ENCODE assay signal across 17 cellular contexts in genomic region chrX:21934414-21934813, GRCh38. TPM values are rescaled to one million over a fixed set of nuclear protein-coding genes. Genes with fewer than 3 reads are reported as not detected.
DNase-seq lines count a peak whose midpoint lies in the region; ATAC-seq, FAIRE-seq and TF ChIP-seq lines count a peak whose summit lies in the region.
"Had no signal": no experiment of that assay in that cellular context is flagged by ENCODE, and none has a peak within 500 bp of the region (broad histone marks: within the 10 kb centered on the region; RNA-seq: fewer than 3 reads in every experiment).

No MANE protein-coding gene starts in this region.

- intact Hi-C loops in Panc1 (cut with micrococcal nuclease; ENCODE audit: unreplicated experiment) (no loop called here), prostate gland (cut with DNase I) (no loop called here)

- peak; percentile 40 for DNase-seq in A172 (ENCODE audit: low spot score)
- DNase-seq in GM12891 (ENCODE audit: insufficient read length, low spot score) = no peak
- DNase-seq in Panc1 (ENCODE audit: low read depth, low spot score) = no peak
- peak; percentile 17 for DNase-seq in endodermal cell
- DNase-seq in NCI-H526 (lab: John Stamatoyannopoulos, UW) = no peak
- DNase-seq in retina = no peak
- DNase-seq in prostate gland (ENCODE audit: low spot score) = no peak
- no peak for DNase-seq in mesenteric fat pad (ENCODE audit: low spot score)
- DNase-seq: Calu3; CD4-positive, alpha-beta memory T cell; NCI-H1417 treated with DMSO at 0.1 percent for 48 hours; NCI-H1930; NCI-H69; SJCRH30 had no signal

- H3K27ac ChIP-seq in Panc1 (ENCODE audit: low read length) = peak overlapping the region; percentile 39; the same call in 1 of the 2 replicates
- H3K27ac ChIP-seq in endodermal cell (ENCODE audit: low read depth, low read length) = no peak overlapping the region
- no peak overlapping the region for H3K27ac ChIP-seq in prostate gland
- H3K27ac ChIP-seq: KMS-11, SJCRH30 had no signal

- H3K36me3 Mint-ChIP-seq in endodermal cell (ENCODE audit: low read depth) = no peaks in the 10 kb centered on the region
- H3K36me3 Mint-ChIP-seq: CD4-positive, alpha-beta memory T cell had no signal

- no peak overlapping the region for H3K4me3 Mint-ChIP-seq in endodermal cell
- H3K4me3 Mint-ChIP-seq: CD4-positive, alpha-beta memory T cell had no signal

- no peaks in the 10 kb centered on the region for H3K36me3 ChIP-seq in Panc1 (ENCODE audit: control insufficient read depth, insufficient read depth, low read length)
- no peaks in the 10 kb centered on the region for H3K36me3 ChIP-seq in endodermal cell (ENCODE audit: control insufficient read depth, insufficient read depth, low read length)
- H3K36me3 ChIP-seq in prostate gland = no peaks in the 10 kb centered on the region
- H3K36me3 ChIP-seq: SJCRH30 had no signal

- H3K9me3 Mint-ChIP-seq in endodermal cell = no peaks in the 10 kb centered on the region

- no peak for TF ChIP-seq POLR2A in GM12891 (IDR thresholded peaks at IDR 0.05; ENCODE audit: low read depth, low read length)
- no peak for TF ChIP-seq POLR2A in prostate gland (IDR thresholded peaks at IDR 0.05)

- TF ChIP-seq CTCF in Panc1 (IDR thresholded peaks at IDR 0.05) = no peak
- no peak for TF ChIP-seq CTCF in endodermal cell (conservative IDR thresholded peaks at IDR 0.05)
- TF ChIP-seq CTCF in prostate gland (IDR thresholded peaks at IDR 0.05) = no peak

- H3K27ac Mint-ChIP-seq in endodermal cell = no peak overlapping the region
- H3K27ac Mint-ChIP-seq: CD4-positive, alpha-beta memory T cell had no signal

- H3K4me1 ChIP-seq in Panc1 (ENCODE audit: control insufficient read depth, insufficient read depth, low read length) (peaks cover 5% of the 10 kb centered on the region; the same call in 1 of the 2 replicates), endodermal cell (ENCODE audit: control insufficient read depth, insufficient read depth, low read length) (no peaks in the 10 kb centered on the region), prostate gland (replicated peaks) (no peaks in the 10 kb centered on the region)

- no peak for ATAC-seq in Panc1

- no peak overlapping the region for H3K4me3 ChIP-seq in Panc1 (ENCODE audit: low read depth in 2 of 2, low read length in 2 of 2)
- no peak overlapping the region for H3K4me3 ChIP-seq in endodermal cell (ENCODE audit: low read length)
- H3K4me3 ChIP-seq in prostate gland = no peak overlapping the region
- H3K4me3 ChIP-seq: SJCRH30 had no signal

- H3K27me3 Mint-ChIP-seq in endodermal cell (ENCODE audit: insufficient read depth) = peaks cover 2% of the 10 kb centered on the region
- H3K27me3 Mint-ChIP-seq: CD4-positive, alpha-beta memory T cell had no signal

- H3K9ac ChIP-seq in endodermal cell (ENCODE audit: extremely low read depth, low read length, poor library complexity, severe bottlenecking) = no peak overlapping the region
- H3K9ac ChIP-seq: KMS-11 had no signal

- POLR2A ChIA-PET in Panc1 (lab: Charles Lee) = no interaction called here

- in situ Hi-C loops in Panc1 (cut with HindIII; ENCODE audit: low pct_unique_long_range_greater_than_20kb, low sequenced_read_pairs) = no loop called here

- CTCF ChIA-PET in Panc1 (lab: Charles Lee) = no interaction called here

- H3K9me3 ChIP-seq in Panc1 (ENCODE audit: control insufficient read depth, insufficient read depth, low read depth, low read length) = no peaks in the 10 kb centered on the region
- no peaks in the 10 kb centered on the region for H3K9me3 ChIP-seq in endodermal cell (ENCODE audit: control insufficient read depth, low read length)
- H3K9me3 ChIP-seq in prostate gland = no peaks in the 10 kb centered on the region
- H3K9me3 ChIP-seq: SJCRH30 had no signal

- no peaks in the 10 kb centered on the region for H3K4me1 Mint-ChIP-seq in endodermal cell

- no TSS peak for BruUV-seq in Panc1 (replicated peaks; lab: Mats Ljungman, UMichigan)

- H3K27me3 ChIP-seq in Panc1 (ENCODE audit: control insufficient read depth, insufficient read depth, low read length) (no peaks in the 10 kb centered on the region), endodermal cell (ENCODE audit: control insufficient read depth, insufficient read depth, low read length, poor library complexity, severe bottlenecking) (no peaks in the 10 kb centered on the region), prostate gland (replicated peaks; ENCODE audit: insufficient read depth) (no peaks in the 10 kb centered on the region)
- H3K27me3 ChIP-seq: SJCRH30 had no signal

- peak; percentile 82 for FAIRE-seq in GM12891 (lab: Jason Lieb, UNC)
- FAIRE-seq: A204.1, H1 had no signal

- WGBS in endodermal cell (ENCODE audit: insufficient coverage in 1 of 2, insufficient read length in 1 of 2), 2 experiments = 91% methylated on average over 3 of the region's 3 CpGs; no CpG with 5 or more reads in 1 of the 2 experiments
- WGBS in prostate gland = 90% methylated on average over 3 of the region's 3 CpGs

TF ChIP-seq in GM12891, 5 proteins besides CTCF, POLR2A, EP300 and RAD21:
- TF ChIP-seq PAX5 (IDR thresholded peaks at IDR 0.05; ENCODE audit: insufficient read depth, low read length, severe bottlenecking) = no peak
- no peak for TF ChIP-seq TAF1 (IDR thresholded peaks at IDR 0.05; ENCODE audit: low read depth, low read length)
- no peak for TF ChIP-seq POU2F2 (IDR thresholded peaks at IDR 0.05; ENCODE audit: low read depth, low read length)
- TF ChIP-seq SPI1 (IDR thresholded peaks at IDR 0.05; ENCODE audit: low read depth, low read length) = no peak
- TF ChIP-seq POLR2AphosphoS5 (IDR thresholded peaks at IDR 0.05; ENCODE audit: low read depth, low read length) = no peak

RNA-seq across cellular contexts. Expression of gene SMS, which starts 6.1 kb away (rescaled TPM):
- total RNA-seq in A172 (2014; rRNA removed; shearing (Covaris generic)) = 423 and 528 TPM in 2 replicates
- 86.2 TPM for polyA plus RNA-seq in GM12891 (2012; ENCODE audit: low read depth, missing spikeins)
- total RNA-seq in Panc1 (2021; ENCODE audit: unreplicated experiment) (172 TPM), endodermal cell (100 to 1,000 TPM; 163 to 312 TPM), prostate gland (100 to 1,000 TPM in 1 of 2 donors, 10 to 100 TPM in 1; 57.0 to 116 TPM), mesenteric fat pad (41.8 TPM)
- 186 TPM for polyA plus RNA-seq in Panc1 (2012; ENCODE audit: insufficient read length)
- polyA plus RNA-seq in endodermal cell (2013, experiment 1 of 2) = 119 TPM
- polyA plus RNA-seq in endodermal cell (2013, experiment 2 of 2) = 104 TPM

Comparison
In these comparisons a context has a peak if more than half of its experiments do, and no peak if none do; other contexts are left out.
1. DNase-seq: peak in A172 (single experiment) and endodermal cell (single experiment); none in GM12891 (single experiment), Panc1 (single experiment), NCI-H526 (0 of 2), retina (single experiment), prostate gland (single experiment) and mesenteric fat pad (single experiment).